In genomic region chr1:27097484-27097917, GRCh38 we compare ENCODE assay signal across 8 cellular contexts. TPM values are rescaled to one million over a fixed set of nuclear protein-coding genes. Genes with fewer than 3 reads are reported as not detected.
DNase-seq lines count a peak whose midpoint lies in the region; ATAC-seq and TF ChIP-seq lines count a peak whose summit lies in the region.

No MANE protein-coding gene starts in this region.

- H3K9me3 ChIP-seq in MM.1S (replicated peaks; ENCODE audit: insufficient read depth, low read length) (no peaks in the 10 kb centered on the region), cardiac muscle cell (ENCODE audit: low read depth) (no peaks in the 10 kb centered on the region)

- no peaks in the 10 kb centered on the region for H3K79me2 ChIP-seq in MM.1S (ENCODE audit: low read length)

- no peaks in the 10 kb centered on the region for H3K36me3 ChIP-seq in MM.1S (replicated peaks; ENCODE audit: insufficient read depth, low read length)
- no peaks in the 10 kb centered on the region for H3K36me3 ChIP-seq in cardiac muscle cell

- H3K4me3 ChIP-seq in MM.1S (ENCODE audit: low read length): no peak overlapping the region
- H3K4me3 ChIP-seq in cardiac muscle cell: no peak overlapping the region

- H3F3A ChIP-seq in MM.1S (ENCODE audit: insufficient read depth, low read length): no peaks in the 10 kb centered on the region

- H3K9me3 Mint-ChIP-seq in activated naive CD4-positive, alpha-beta T cell treated with anti-CD3 and anti-CD28 coated beads, Interleukin-2, amount 50 U/mL, for 72 hours: no peaks in the 10 kb centered on the region

- H3K4me1 ChIP-seq in MM.1S (ENCODE audit: low read length) (no peaks in the 10 kb centered on the region), cardiac muscle cell (ENCODE audit: low read depth) (peaks cover 28% of the 10 kb centered on the region)

- peak; percentile 85 to 93 for ATAC-seq in activated naive CD4-positive, alpha-beta T cell treated with anti-CD3 and anti-CD28 coated beads, Interleukin-2, amount 50 U/mL, for 72 hours
- ATAC-seq in HG02763 (IDR thresholded peaks at IDR 0.05; ENCODE audit: unreplicated experiment): no peak

- no peak overlapping the region for H3K27ac Mint-ChIP-seq in activated naive CD4-positive, alpha-beta T cell treated with anti-CD3 and anti-CD28 coated beads, Interleukin-2, amount 50 U/mL, for 72 hours

- H2AFZ ChIP-seq in MM.1S (ENCODE audit: low read length): 0 out of 2 replicates have a peak overlapping the region, but pooled peaks have one; percentile 6

- H3K27me3 ChIP-seq in MM.1S (replicated peaks; ENCODE audit: insufficient read depth, low read length): no peaks in the 10 kb centered on the region
- H3K27me3 ChIP-seq in cardiac muscle cell: no peaks in the 10 kb centered on the region

- H3K9me2 ChIP-seq in MM.1S (replicated peaks; ENCODE audit: insufficient read depth, low read length): no peaks in the 10 kb centered on the region

- no peak overlapping the region for H3K9ac ChIP-seq in MM.1S (ENCODE audit: low read length)

- H4K20me1 ChIP-seq in MM.1S (ENCODE audit: insufficient read depth, low read length): no peaks in the 10 kb centered on the region

- H3K4me2 ChIP-seq in MM.1S (ENCODE audit: low read depth, low read length): no peak overlapping the region

- peak; percentile 95 for TF ChIP-seq CTCF in MM.1S (IDR thresholded peaks at IDR 0.05; ENCODE audit: low read length)
- peak; percentile 95 for TF ChIP-seq CTCF in cardiac muscle cell (IDR thresholded peaks at IDR 0.05; ENCODE audit: low read depth, low read length)

- H3K36me3 Mint-ChIP-seq in activated naive CD4-positive, alpha-beta T cell treated with anti-CD3 and anti-CD28 coated beads, Interleukin-2, amount 50 U/mL, for 72 hours: no peaks in the 10 kb centered on the region

- peak; percentile 93 for DNase-seq in GM03348 (ENCODE audit: low spot score)
- peak; percentile 54 for DNase-seq in MM.1S
- peak; percentile 90 for DNase-seq in SKM-1 (lab: John Stamatoyannopoulos, UW; ENCODE audit: unreplicated experiment)
- DNase-seq in activated naive CD4-positive, alpha-beta T cell treated with anti-CD3 and anti-CD28 coated beads, Interleukin-2, amount 50 U/mL, for 72 hours (ENCODE audit: low spot score in 2 of 2): peak; percentile 77 to 84
- DNase-seq in cardiac muscle cell (ENCODE audit: low read depth in 1 of 2, low spot score in 1 of 2): peak; percentile 75 to 89
- DNase-seq in renal cortical epithelial cell (ENCODE audit: low read depth): peak; percentile 59
- DNase-seq in cortex of kidney (lab: John Stamatoyannopoulos, UW): no peak

- H3K27ac ChIP-seq in MM.1S (ENCODE audit: low read length) (no peak overlapping the region), cardiac muscle cell (no peak overlapping the region)

RNA-seq across cellular contexts. Expression of gene SLC9A1, which starts 57.4 kb away (rescaled TPM):
- total RNA-seq in activated naive CD4-positive, alpha-beta T cell treated with anti-CD3 and anti-CD28 coated beads, Interleukin-2, amount 50 U/mL, for 72 hours: 10 to 100 TPM; 16.2 to 18.8 TPM
- total RNA-seq in cardiac muscle cell (10.9 and 13.9 TPM in 2 replicates), renal cortical epithelial cell (2.8 and 20.5 TPM in 2 replicates)
- polyA plus RNA-seq in cardiac muscle cell: 18.7 and 19.4 TPM in 2 replicates
